In the genomic region with DNA sequence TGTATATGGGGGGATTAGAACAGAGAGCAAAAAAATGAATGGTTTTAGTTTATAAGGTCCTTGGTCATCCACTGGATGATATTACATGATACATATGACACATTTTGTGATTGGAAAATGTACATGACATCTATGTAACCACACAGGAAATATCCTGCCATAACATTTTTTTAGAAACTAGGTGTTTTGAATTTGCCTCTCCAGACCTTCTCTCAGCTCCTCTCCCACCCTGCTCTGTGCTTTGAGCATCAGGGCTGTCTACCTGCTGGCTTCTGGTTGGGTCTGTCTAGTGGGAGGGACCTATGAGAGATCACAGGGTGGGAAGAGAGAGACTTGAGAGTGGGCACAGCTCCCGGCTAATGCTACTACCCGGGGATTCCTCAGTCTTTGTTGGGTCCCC, we compare ENCODE assay signal across 18 cellular contexts. TPM values are rescaled to one million over a fixed set of nuclear protein-coding genes. Genes with fewer than 3 reads are reported as not detected.
DNase-seq lines count a peak whose midpoint lies in the region; TF ChIP-seq lines count a peak whose summit lies in the region.
"Had no signal": no experiment of that assay in that cellular context is flagged by ENCODE, and none has a peak within 500 bp of the region (broad histone marks: within the 10 kb centered on the region; RNA-seq: fewer than 3 reads in every experiment).

No MANE protein-coding gene starts in this region.

- H3K9ac ChIP-seq in SU-DHL-6 (ENCODE audit: low read length): no peak overlapping the region

- no peaks in the 10 kb centered on the region for H3K79me2 ChIP-seq in SU-DHL-6 (ENCODE audit: insufficient read depth, low read length)

- H3K9me3 Mint-ChIP-seq in activated naive CD4-positive, alpha-beta T cell treated with anti-CD3 and anti-CD28 coated beads for 36 hours: no peaks in the 10 kb centered on the region
- H3K9me3 Mint-ChIP-seq in endothelial cell (ENCODE audit: unreplicated experiment) (no peaks in the 10 kb centered on the region), type B pancreatic cell (no peaks in the 10 kb centered on the region)

- H3K9me3 ChIP-seq in SU-DHL-6 (ENCODE audit: insufficient read depth, low read length) (no peaks in the 10 kb centered on the region), tibial nerve (no peaks in the 10 kb centered on the region)
- H3K9me3 ChIP-seq: ascending aorta, HAP-1, SJCRH30 had no signal

- H3K27me3 ChIP-seq in SU-DHL-6 (ENCODE audit: low read length) (no peaks in the 10 kb centered on the region), tibial nerve (no peaks in the 10 kb centered on the region)
- H3K27me3 ChIP-seq: ascending aorta, SJCRH30 had no signal

- H2AFZ ChIP-seq in SU-DHL-6 (ENCODE audit: low read depth, low read length, severe bottlenecking): no peak overlapping the region

- TF ChIP-seq POLR2A in tibial nerve (IDR thresholded peaks at IDR 0.05): no peak

- peaks cover 22% of the 10 kb centered on the region for H3F3A ChIP-seq in SU-DHL-6 (ENCODE audit: insufficient read depth)

- TF ChIP-seq CTCF in SU-DHL-6 (IDR thresholded peaks at IDR 0.05; ENCODE audit: insufficient read depth, low read length, poor library complexity, severe bottlenecking): no peak
- no peak for TF ChIP-seq CTCF in endothelial cell (IDR thresholded peaks at IDR 0.05; ENCODE audit: unreplicated experiment)
- TF ChIP-seq CTCF in tibial nerve (IDR thresholded peaks at IDR 0.05): no peak
- TF ChIP-seq CTCF in type B pancreatic cell (conservative IDR thresholded peaks at IDR 0.05): no peak

- 39% methylated on average over 2 of the region's 2 CpGs for WGBS in tibial nerve, 2 donors

- CTCF ChIA-PET in activated naive CD4-positive, alpha-beta T cell treated with anti-CD3 and anti-CD28 coated beads for 36 hours (lab: Charles Lee): interaction anchor here (1.1 to 1.7 kb wide), 6 partner anchors 10 to 31 kb away, joined by 3 to 7 read pairs (median 4); no protein-coding TSS in a partner anchor

- H3K36me3 ChIP-seq in SU-DHL-6 (ENCODE audit: low read length): peaks cover 30% of the 10 kb centered on the region
- H3K36me3 ChIP-seq in tibial nerve: peaks cover 0 to 98% (median 30%) of the 10 kb centered on the region in 3 donors
- H3K36me3 ChIP-seq: SJCRH30 had no signal

- no peak overlapping the region for H3K4me3 ChIP-seq in SU-DHL-6 (ENCODE audit: insufficient read depth, low read length, poor library complexity, severe bottlenecking)
- H3K4me3 ChIP-seq in tibial nerve: no peak overlapping the region
- H3K4me3 ChIP-seq: ascending aorta, HAP-1, SJCRH30 had no signal

- peaks cover 73% of the 10 kb centered on the region for H3K4me1 Mint-ChIP-seq in activated naive CD4-positive, alpha-beta T cell treated with anti-CD3 and anti-CD28 coated beads for 36 hours (ENCODE audit: low read depth)
- H3K4me1 Mint-ChIP-seq in endothelial cell (ENCODE audit: unreplicated experiment) (peaks cover 9% of the 10 kb centered on the region), type B pancreatic cell (ENCODE audit: unreplicated experiment) (no peaks in the 10 kb centered on the region)

- no peak for DNase-seq in activated naive CD4-positive, alpha-beta T cell treated with anti-CD3 and anti-CD28 coated beads for 36 hours
- no peak for DNase-seq in activated naive CD4-positive, alpha-beta T cell treated with Interleukin-2 at 50 U/mL for 16 hours
- DNase-seq in endothelial cell (ENCODE audit: low spot score) (no peak), tibial nerve (ENCODE audit: low spot score in 2 of 2) (no peak), NCI-H82 (lab: John Stamatoyannopoulos, UW) (no peak), type B pancreatic cell (ENCODE audit: extremely low spot score, unreplicated experiment) (no peak), NCI-H1417 treated with DMSO at 0.1 percent for 48 hours (lab: John Stamatoyannopoulos, UW) (no peak)
- DNase-seq: activated CD4-positive, CD25-positive, alpha-beta regulatory T cell; glutamatergic neuron; left cardiac atrium; NCI-H187; NCI-H69; SJCRH30; stimulated activated CD4-positive, alpha-beta T cell treated with anti-CD3 and anti-CD28 coated beads, Interleukin-15, amount 100 ng/mL, for 24 hours; stimulated activated CD8-positive, alpha-beta memory T cell treated with anti-CD3 and anti-CD28 coated beads, Interleukin-4, amount 100 ng/mL, for 48 hours had no signal

- no peaks in the 10 kb centered on the region for H4K20me1 ChIP-seq in SU-DHL-6 (ENCODE audit: low read depth, low read length)

- H3K27ac Mint-ChIP-seq in activated naive CD4-positive, alpha-beta T cell treated with anti-CD3 and anti-CD28 coated beads for 36 hours: peak overlapping the region; percentile 94
- no peak overlapping the region for H3K27ac Mint-ChIP-seq in endothelial cell (ENCODE audit: unreplicated experiment)
- no peak overlapping the region for H3K27ac Mint-ChIP-seq in type B pancreatic cell

- H3K27me3 Mint-ChIP-seq in activated naive CD4-positive, alpha-beta T cell treated with anti-CD3 and anti-CD28 coated beads for 36 hours (ENCODE audit: low read depth): no peaks in the 10 kb centered on the region
- H3K27me3 Mint-ChIP-seq in endothelial cell (ENCODE audit: unreplicated experiment): peaks cover 7% of the 10 kb centered on the region
- no peaks in the 10 kb centered on the region for H3K27me3 Mint-ChIP-seq in type B pancreatic cell

- no peak overlapping the region for H3K4me2 ChIP-seq in SU-DHL-6 (ENCODE audit: low read depth, low read length, poor library complexity, severe bottlenecking)

- H3K4me3 Mint-ChIP-seq in activated naive CD4-positive, alpha-beta T cell treated with anti-CD3 and anti-CD28 coated beads for 36 hours: no peak overlapping the region
- H3K4me3 Mint-ChIP-seq in endothelial cell (ENCODE audit: unreplicated experiment) (peak overlapping the region; percentile 62), type B pancreatic cell (no peak overlapping the region)

- peaks cover 83% of the 10 kb centered on the region for H3K36me3 Mint-ChIP-seq in activated naive CD4-positive, alpha-beta T cell treated with anti-CD3 and anti-CD28 coated beads for 36 hours (ENCODE audit: low read depth)
- H3K36me3 Mint-ChIP-seq in endothelial cell (ENCODE audit: low read depth, unreplicated experiment) (peaks cover 48% of the 10 kb centered on the region), type B pancreatic cell (peaks cover 14% of the 10 kb centered on the region)

- intact Hi-C loops in activated naive CD4-positive, alpha-beta T cell treated with anti-CD3 and anti-CD28 coated beads for 36 hours (cut with micrococcal nuclease): loop anchor here (1.0 kb wide), 1 partner anchor 9 kb away; no protein-coding TSS in a partner anchor

- H3K4me1 ChIP-seq in tibial nerve: peaks cover 0 to 48% (median 12%) of the 10 kb centered on the region in 4 donors
- H3K4me1 ChIP-seq: HAP-1, SJCRH30 had no signal

- TF ChIP-seq EP300 in tibial nerve (IDR thresholded peaks at IDR 0.05): no peak

- H3K9me2 ChIP-seq in SU-DHL-6 (replicated peaks; ENCODE audit: insufficient read depth, low read length): no peaks in the 10 kb centered on the region

- peak overlapping the region; percentile 98; the same call in 1 of the 2 replicates for H3K27ac ChIP-seq in SU-DHL-6 (ENCODE audit: low read depth, low read length)
- peak overlapping the region in 3 of 4 donors; percentile 48 to 74 (median 67) for H3K27ac ChIP-seq in tibial nerve
- H3K27ac ChIP-seq: SJCRH30 had no signal

RNA-seq across cellular contexts. Expression of a gene that starts 24.4 kb away (rescaled TPM):
- 100 to 1,000 TPM; 107 to 118 TPM for total RNA-seq in activated naive CD4-positive, alpha-beta T cell treated with anti-CD3 and anti-CD28 coated beads for 36 hours
- 79.1 TPM for total RNA-seq in endothelial cell (ENCODE audit: unreplicated experiment)
- total RNA-seq in tibial nerve: 10 to 100 TPM; 23.6 to 42.2 (median 36.6) TPM
- 11.5 and 14.0 TPM in 2 replicates for total RNA-seq in type B pancreatic cell (ENCODE audit: low replicate concordance)

RNA-seq across cellular contexts. Expression of a gene that starts 33.8 kb away (rescaled TPM):
- not detected for total RNA-seq in activated naive CD4-positive, alpha-beta T cell treated with anti-CD3 and anti-CD28 coated beads for 36 hours
- total RNA-seq in endothelial cell (ENCODE audit: unreplicated experiment): not detected
- not detected for total RNA-seq in tibial nerve
- not detected in 2 replicates for total RNA-seq in type B pancreatic cell (ENCODE audit: low replicate concordance)
- total RNA-seq: SJCRH30 had no signal

RNA-seq across cellular contexts. Expression of a gene that starts 40.5 kb away (rescaled TPM):
- total RNA-seq in activated naive CD4-positive, alpha-beta T cell treated with anti-CD3 and anti-CD28 coated beads for 36 hours: not detected
- total RNA-seq in endothelial cell (ENCODE audit: unreplicated experiment) (not detected), tibial nerve (not detected), type B pancreatic cell (ENCODE audit: low replicate concordance) (0.65 and 1.6 TPM in 2 replicates)
- total RNA-seq: SJCRH30 had no signal
